1 cellular context compared by ENCODE assay signal in genomic region chrX:115410731-115411435, GRCh38.
TF ChIP-seq lines count a peak whose summit lies in the region.

No MANE protein-coding gene starts in this region.

TF ChIP-seq in WTC11, 78 proteins besides CTCF, POLR2A, EP300 and RAD21 (continued from another document):
- TF ChIP-seq, protein P1, sequence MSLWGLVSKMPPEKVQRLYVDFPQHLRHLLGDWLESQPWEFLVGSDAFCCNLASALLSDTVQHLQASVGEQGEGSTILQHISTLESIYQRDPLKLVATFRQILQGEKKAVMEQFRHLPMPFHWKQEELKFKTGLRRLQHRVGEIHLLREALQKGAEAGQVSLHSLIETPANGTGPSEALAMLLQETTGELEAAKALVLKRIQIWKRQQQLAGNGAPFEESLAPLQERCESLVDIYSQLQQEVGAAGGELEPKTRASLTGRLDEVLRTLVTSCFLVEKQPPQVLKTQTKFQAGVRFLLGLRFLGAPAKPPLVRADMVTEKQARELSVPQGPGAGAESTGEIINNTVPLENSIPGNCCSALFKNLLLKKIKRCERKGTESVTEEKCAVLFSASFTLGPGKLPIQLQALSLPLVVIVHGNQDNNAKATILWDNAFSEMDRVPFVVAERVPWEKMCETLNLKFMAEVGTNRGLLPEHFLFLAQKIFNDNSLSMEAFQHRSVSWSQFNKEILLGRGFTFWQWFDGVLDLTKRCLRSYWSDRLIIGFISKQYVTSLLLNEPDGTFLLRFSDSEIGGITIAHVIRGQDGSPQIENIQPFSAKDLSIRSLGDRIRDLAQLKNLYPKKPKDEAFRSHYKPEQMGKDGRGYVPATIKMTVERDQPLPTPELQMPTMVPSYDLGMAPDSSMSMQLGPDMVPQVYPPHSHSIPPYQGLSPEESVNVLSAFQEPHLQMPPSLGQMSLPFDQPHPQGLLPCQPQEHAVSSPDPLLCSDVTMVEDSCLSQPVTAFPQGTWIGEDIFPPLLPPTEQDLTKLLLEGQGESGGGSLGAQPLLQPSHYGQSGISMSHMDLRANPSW (CRISPR knock-in tag; conservative IDR thresholded peaks at IDR 0.05; ENCODE audit: low read depth) = no peak
- no peak for TF ChIP-seq MXD4 (CRISPR knock-in tag; IDR thresholded peaks at IDR 0.05; ENCODE audit: borderline replicate concordance)
- TF ChIP-seq, protein P2, sequence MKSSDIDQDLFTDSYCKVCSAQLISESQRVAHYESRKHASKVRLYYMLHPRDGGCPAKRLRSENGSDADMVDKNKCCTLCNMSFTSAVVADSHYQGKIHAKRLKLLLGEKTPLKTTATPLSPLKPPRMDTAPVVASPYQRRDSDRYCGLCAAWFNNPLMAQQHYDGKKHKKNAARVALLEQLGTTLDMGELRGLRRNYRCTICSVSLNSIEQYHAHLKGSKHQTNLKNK (CRISPR knock-in tag; IDR thresholded peaks at IDR 0.05) = no peak
- TF ChIP-seq RELA (CRISPR knock-in tag; IDR thresholded peaks at IDR 0.05; ENCODE audit: borderline replicate concordance) = no peak
- no peak for TF ChIP-seq NFATC4 (CRISPR knock-in tag; IDR thresholded peaks at IDR 0.05)
- TF ChIP-seq ELF4 (CRISPR knock-in tag; IDR thresholded peaks at IDR 0.05; ENCODE audit: low read depth) = no peak
